16 cellular contexts compared by ENCODE assay signal in genomic region chr3:23071306-23071705, GRCh38.
DNase-seq lines count a peak whose midpoint lies in the region; ATAC-seq and TF ChIP-seq lines count a peak whose summit lies in the region.
"Had no signal": no experiment of that assay in that cellular context is flagged by ENCODE, and none has a peak within 500 bp of the region (broad histone marks: within the 10 kb centered on the region; RNA-seq: fewer than 3 reads in every experiment).

No MANE protein-coding gene starts in this region.

- CTCF ChIA-PET in mammary epithelial cell (lab: Charles Lee; ENCODE audit: low non-redundant PET) = no interaction called here

- H3K9ac ChIP-seq in mammary epithelial cell (ENCODE audit: insufficient read depth, low read length) = no peak overlapping the region

- H3K79me2 ChIP-seq in mammary epithelial cell (ENCODE audit: insufficient read depth, low read length) = no peaks in the 10 kb centered on the region

- H3K9me3 ChIP-seq in mammary epithelial cell (replicated peaks; ENCODE audit: insufficient read depth, low read length) = no peaks in the 10 kb centered on the region
- H3K9me3 ChIP-seq: gastroesophageal sphincter, right lobe of liver had no signal

- H3K4me1 ChIP-seq in mammary epithelial cell (ENCODE audit: insufficient read depth, low read length) = no peaks in the 10 kb centered on the region
- H3K4me1 ChIP-seq: right lobe of liver had no signal

- peak; percentile 17 for DNase-seq in germinal center (ENCODE audit: low spot score)
- no peak for DNase-seq in mammary epithelial cell
- DNase-seq in kidney glomerular epithelial cell (lab: John Stamatoyannopoulos, UW) = no peak
- DNase-seq: activated CD4-positive, alpha-beta T cell treated with anti-CD3 and anti-CD28 coated beads, Interleukin-2, amount 50 U/mL, for 48 hours; activated naive CD4-positive, alpha-beta T cell treated with anti-CD3 and anti-CD28 coated beads, Interleukin-2, amount 50 U/mL, for 16 hours; CD8-positive, alpha-beta T cell; Karpas-422; NCI-H526 treated with DMSO at 0.1 percent for 48 hours; right lobe of liver; SW 1271 had no signal

- in situ Hi-C loops in mammary epithelial cell (cut with MboI; ENCODE audit: low sequenced_read_pairs in 2 of 2) = no loop called here

- intact Hi-C loops in mammary epithelial cell (cut with micrococcal nuclease) = no loop called here

- H3K4me2 ChIP-seq in mammary epithelial cell (ENCODE audit: insufficient read depth, low read depth, low read length) = no peak overlapping the region

- peaks cover 11% of the 10 kb centered on the region for H3K27me3 ChIP-seq in mammary epithelial cell (ENCODE audit: insufficient read depth, low read length)
- H3K27me3 ChIP-seq: gastroesophageal sphincter, right lobe of liver had no signal

- ATAC-seq in GM18517 (IDR thresholded peaks at IDR 0.05; ENCODE audit: unreplicated experiment) (peak; percentile 8), GM21526 (IDR thresholded peaks at IDR 0.05; ENCODE audit: low FRiP score, unreplicated experiment) (peak; percentile 30), HG03139 (IDR thresholded peaks at IDR 0.05; ENCODE audit: unreplicated experiment) (peak; percentile 19), GM19455 (IDR thresholded peaks at IDR 0.05; ENCODE audit: unreplicated experiment) (no peak), HG03457 (IDR thresholded peaks at IDR 0.05; ENCODE audit: unreplicated experiment) (no peak)
- ATAC-seq: CD8-positive, alpha-beta T cell; gastroesophageal sphincter had no signal

- no TSS peak for BruUV-seq in mammary epithelial cell (replicated peaks; lab: Mats Ljungman, UMichigan)

- no peak for TF ChIP-seq CTCF in mammary epithelial cell (conservative IDR thresholded peaks at IDR 0.05 in 1 of 2, IDR thresholded peaks at IDR 0.05 in 1 of 2; ENCODE audit: extremely low read depth in 1 of 2, insufficient read depth in 1 of 2, low read depth in 1 of 2, low read length in 2 of 2)

- no peaks in the 10 kb centered on the region for H3K36me3 ChIP-seq in mammary epithelial cell (ENCODE audit: insufficient read depth, low read length)
- H3K36me3 ChIP-seq: gastroesophageal sphincter, right lobe of liver had no signal

- dilution Hi-C loops in mammary epithelial cell (cut with HindIII; ENCODE audit: low sequenced_read_pairs) = no loop called here

- no peak overlapping the region for H2AFZ ChIP-seq in mammary epithelial cell (ENCODE audit: low read depth, low read length)

- H3K4me3 ChIP-seq in mammary epithelial cell (replicated peaks in 1 of 3; ENCODE audit: insufficient read depth in 1 of 3, low read depth in 2 of 3, low read length in 3 of 3) = no peak overlapping the region
- H3K4me3 ChIP-seq: gastroesophageal sphincter, right lobe of liver had no signal

- WGBS in mammary epithelial cell (ENCODE audit: low coverage, missing lambda C conversion rate) = 78% methylated on average over 1 of the region's 1 CpG

- no peak overlapping the region for H3K27ac ChIP-seq in mammary epithelial cell (ENCODE audit: insufficient read depth, low read depth, low read length)
- H3K27ac ChIP-seq: gastroesophageal sphincter, right lobe of liver had no signal

- H4K20me1 ChIP-seq in mammary epithelial cell (ENCODE audit: insufficient read depth, low read length) = no peaks in the 10 kb centered on the region

Comparison
In these comparisons a context has a peak if more than half of its experiments do, and no peak if none do; other contexts are left out.
1. ATAC-seq: peak in GM18517 (single experiment), GM21526 (single experiment) and HG03139 (single experiment); none in GM19455 (single experiment) and HG03457 (single experiment).